ENCODE assay signal across 21 cellular contexts in genomic region chr13:69904784-69905183, GRCh38.
"Had no signal": no experiment of that assay in that cellular context is flagged by ENCODE, and none has a peak within 500 bp of the region (broad histone marks: within the 10 kb centered on the region; RNA-seq: fewer than 3 reads in every experiment).

No MANE protein-coding gene starts in this region.

- H3K9me3 ChIP-seq: SJSA1 had no signal

- DNase-seq: IMR-90, Karpas-422, KG1, MM.1S, NCI-H1092 treated with DMSO at 0.1 percent for 48 hours, NCI-H1436 treated with DMSO at 0.1 percent for 48 hours, NCI-H1694, NCI-H187 treated with DMSO at 0.1 percent for 48 hours, NCI-H2029 treated with DMSO at 0.1 percent for 48 hours, NCI-H2171, NCI-H226, NCI-H446, NCI-H510A, NCI-H524 treated with DMSO at 0.1 percent for 48 hours, NCI-H69, NCI-H774, Right ventricle myocardium superior, RPMI8226, SIG-M5, SW 1271 had no signal

- H3K36me3 ChIP-seq: SJSA1 had no signal

- H3K27ac ChIP-seq: SJSA1 had no signal

- H3K4me3 ChIP-seq: SJSA1 had no signal
